In genomic region chr2:124538549-124538948, GRCh38 we compare ENCODE assay signal across 8 cellular contexts.
"Had no signal": no experiment of that assay in that cellular context is flagged by ENCODE, and none has a peak within 500 bp of the region (broad histone marks: within the 10 kb centered on the region; RNA-seq: fewer than 3 reads in every experiment).

No MANE protein-coding gene starts in this region.

- H3K4me3 ChIP-seq: GM12878 had no signal

- FAIRE-seq: G401.6, GM12878, GM12891, GM12892, GM18507, GM19239 had no signal

- DNase-seq: GDM1, GF-D8 had no signal

- ATAC-seq: GM12878 had no signal
